In genomic region chr1:4106731-4107130, GRCh38 we compare ENCODE assay signal across 22 cellular contexts.
"Had no signal": no experiment of that assay in that cellular context is flagged by ENCODE, and none has a peak within 500 bp of the region (broad histone marks: within the 10 kb centered on the region; RNA-seq: fewer than 3 reads in every experiment).

No MANE protein-coding gene starts in this region.

- H3K4me1 ChIP-seq: lower lobe of right lung, parathyroid adenoma, right atrium auricular region, right lobe of liver, suprapubic skin, uterus had no signal

- ATAC-seq: left cardiac atrium; left lobe of liver; lower lobe of right lung; naive thymus-derived CD8-positive, alpha-beta T cell; right lobe of liver; stimulated activated effector memory CD8-positive, alpha-beta T cell treated with anti-CD3 and anti-CD28 coated beads, Interleukin-12 subunit alpha, Interleukin-12 subunit beta, amount 100 ng/mL, for 72 hours had no signal

- DNase-seq: hippocampal formation; kidney glomerular epithelial cell; left cardiac atrium; lower lobe of right lung; mammary epithelial cell; mesenchymal stem cell; nucleus accumbens; stimulated activated CD4-positive, alpha-beta T cell treated with anti-CD3 and anti-CD28 coated beads, Interleukin-4, amount 100 ng/mL, for 24 hours; stimulated activated naive CD4-positive, alpha-beta T cell; trophoblast cell; uterus had no signal

- H3K36me3 ChIP-seq: lower lobe of right lung, right atrium auricular region, right lobe of liver, suprapubic skin, thoracic aorta, tibial artery, uterus had no signal

- H3K27ac ChIP-seq: lower lobe of right lung, parathyroid adenoma, right atrium auricular region, right lobe of liver, skin epidermis, suprapubic skin, thoracic aorta, tibial artery, uterus had no signal

- H3K79me2 ChIP-seq: parathyroid adenoma had no signal

- H3K27me3 ChIP-seq: right atrium auricular region, right lobe of liver, uterus had no signal

- H3K9ac ChIP-seq: parathyroid adenoma had no signal

- FAIRE-seq: keratinocyte had no signal

- H2AFZ ChIP-seq: parathyroid adenoma had no signal

- H3K4me3 ChIP-seq: lower lobe of right lung, right atrium auricular region, right lobe of liver, skin epidermis, suprapubic skin, thoracic aorta, tibial artery, uterus had no signal

- H3K9me3 ChIP-seq: lower lobe of right lung, right atrium auricular region, right lobe of liver, suprapubic skin, thoracic aorta, tibial artery, uterus had no signal
